ENCODE assay signal across 9 cellular contexts in the genomic region with DNA sequence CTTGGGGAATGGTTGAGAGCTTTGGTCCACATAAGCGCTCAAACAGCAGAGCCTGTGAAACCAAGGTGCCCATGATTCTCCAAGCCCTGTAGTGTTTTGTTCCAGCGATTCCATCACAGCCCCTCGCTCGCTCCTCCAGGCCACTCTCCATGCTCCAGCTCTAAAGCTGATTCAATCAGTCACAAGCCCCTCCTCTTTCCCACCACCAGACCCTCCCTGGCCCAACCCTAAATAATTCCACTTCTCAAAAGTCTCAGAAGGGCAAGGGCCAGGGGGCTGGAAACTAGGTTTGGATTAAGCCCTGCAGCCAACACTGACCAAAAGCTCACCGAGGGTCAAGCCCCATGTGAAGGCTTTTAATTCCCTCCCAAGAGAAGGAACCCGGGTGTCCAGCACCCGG. TPM values are rescaled to one million over a fixed set of nuclear protein-coding genes. Genes with fewer than 3 reads are reported as not detected.
DNase-seq lines count a peak whose midpoint lies in the region; ATAC-seq and TF ChIP-seq lines count a peak whose summit lies in the region.
"Had no signal": no experiment of that assay in that cellular context is flagged by ENCODE, and none has a peak within 500 bp of the region (broad histone marks: within the 10 kb centered on the region; RNA-seq: fewer than 3 reads in every experiment).

No MANE protein-coding gene starts in this region.

- CTCF ChIA-PET in CD8-positive, alpha-beta T cell (lab: Charles Lee): interaction anchor here (0.8 to 1.2 kb wide), 3 partner anchors 15 to 265 kb away, joined by 4 to 6 read pairs (median 5); no protein-coding TSS in a partner anchor

- H3K27ac ChIP-seq in CD8-positive, alpha-beta T cell (ENCODE audit: low read depth, low read length): no peak overlapping the region
- peak overlapping the region; percentile 40 for H3K27ac ChIP-seq in colonic mucosa
- H3K27ac ChIP-seq: ovary had no signal

- peak overlapping the region in 1 of 2 donors; percentile 53 for H3K9ac ChIP-seq in colonic mucosa (ENCODE audit: low read depth in 2 of 2, low read length in 2 of 2)

- peaks cover 33% of the 10 kb centered on the region for H3K4me1 ChIP-seq in CD8-positive, alpha-beta T cell (ENCODE audit: insufficient read depth, low read length)
- peaks cover 15% of the 10 kb centered on the region for H3K4me1 ChIP-seq in colonic mucosa

- peaks cover 29% of the 10 kb centered on the region for H3K4me1 Mint-ChIP-seq in CD8-positive, alpha-beta T cell (ENCODE audit: low read depth)
- H3K4me1 Mint-ChIP-seq in natural killer cell treated with Interleukin-12 subunit alpha and Interleukin-12 subunit beta and Interleukin-15 and Interleukin-18, amount 100 ng/mL, for 72 hours (ENCODE audit: low read depth in 2 of 2): peaks cover 21 to 24% of the 10 kb centered on the region in 2 donors

- intact Hi-C loops in CD8-positive, alpha-beta T cell (cut with DNase I, micrococcal nuclease): loop anchor here (5.0 kb wide), 3 partner anchors 72 to 618 kb away; a partner anchor contains a TSS
- intact Hi-C loops in colonic mucosa (cut with DNase I): no loop called here

- in situ Hi-C loops in KBM-7 (cut with MboI; ENCODE audit: low pct_unique_long_range_greater_than_20kb, low sequenced_read_pairs): no loop called here

- no peak for DNase-seq in CD8-positive, alpha-beta T cell
- DNase-seq in KBM-7: peak; percentile 12
- DNase-seq in colonic mucosa: no peak
- no peak for DNase-seq in natural killer cell treated with Interleukin-12 subunit alpha and Interleukin-12 subunit beta and Interleukin-15 and Interleukin-18, amount 100 ng/mL, for 72 hours (ENCODE audit: low spot score)
- no peak for DNase-seq in DMS153 treated with DMSO at 0.1 percent for 48 hours (lab: John Stamatoyannopoulos, UW; ENCODE audit: unreplicated experiment)
- DNase-seq: ovary had no signal

- H3K27me3 ChIP-seq in CD8-positive, alpha-beta T cell (ENCODE audit: insufficient read depth, low read length): no peaks in the 10 kb centered on the region
- H3K27me3 ChIP-seq in colonic mucosa: no peaks in the 10 kb centered on the region
- H3K27me3 ChIP-seq: ovary had no signal

- no peak for TF ChIP-seq CTCF in CD8-positive, alpha-beta T cell (IDR thresholded peaks at IDR 0.05)
- no peak for TF ChIP-seq CTCF in colonic mucosa (IDR thresholded peaks at IDR 0.05)

- ATAC-seq in CD8-positive, alpha-beta T cell: no peak
- ATAC-seq in natural killer cell treated with Interleukin-12 subunit alpha and Interleukin-12 subunit beta and Interleukin-15 and Interleukin-18, amount 100 ng/mL, for 72 hours: no peak
- ATAC-seq in GM18519 (IDR thresholded peaks at IDR 0.05; ENCODE audit: low FRiP score, unreplicated experiment) (no peak), HG03521 (IDR thresholded peaks at IDR 0.05; ENCODE audit: unreplicated experiment) (no peak), HG02981 (IDR thresholded peaks at IDR 0.05; ENCODE audit: unreplicated experiment) (no peak)

- H3K36me3 ChIP-seq in CD8-positive, alpha-beta T cell (ENCODE audit: insufficient read depth, low read length): peaks cover 4% of the 10 kb centered on the region
- peaks cover 3% of the 10 kb centered on the region for H3K36me3 ChIP-seq in colonic mucosa
- H3K36me3 ChIP-seq: ovary had no signal

- H3K27ac Mint-ChIP-seq in CD8-positive, alpha-beta T cell: peak overlapping the region; percentile 32
- peak overlapping the region; percentile 35 to 67 for H3K27ac Mint-ChIP-seq in natural killer cell treated with Interleukin-12 subunit alpha and Interleukin-12 subunit beta and Interleukin-15 and Interleukin-18, amount 100 ng/mL, for 72 hours

- POLR2A ChIA-PET in CD8-positive, alpha-beta T cell (lab: Charles Lee): interaction anchor here (2.5 kb wide), 1 partner anchor 17 kb away, joined by 8 read pairs; a partner anchor contains a TSS

- H3K4me3 ChIP-seq in CD8-positive, alpha-beta T cell (ENCODE audit: low read depth, low read length): no peak overlapping the region
- peak overlapping the region; percentile 66 for H3K4me3 ChIP-seq in colonic mucosa

- no peaks in the 10 kb centered on the region for H3K27me3 Mint-ChIP-seq in CD8-positive, alpha-beta T cell (ENCODE audit: low read depth)
- no peaks in the 10 kb centered on the region for H3K27me3 Mint-ChIP-seq in natural killer cell treated with Interleukin-12 subunit alpha and Interleukin-12 subunit beta and Interleukin-15 and Interleukin-18, amount 100 ng/mL, for 72 hours

- peaks cover 22% of the 10 kb centered on the region for H3K36me3 Mint-ChIP-seq in CD8-positive, alpha-beta T cell
- H3K36me3 Mint-ChIP-seq in natural killer cell treated with Interleukin-12 subunit alpha and Interleukin-12 subunit beta and Interleukin-15 and Interleukin-18, amount 100 ng/mL, for 72 hours: no peaks in the 10 kb centered on the region

- peak overlapping the region; percentile 59 for H3K4me3 Mint-ChIP-seq in CD8-positive, alpha-beta T cell
- peak overlapping the region; percentile 83 for H3K4me3 Mint-ChIP-seq in natural killer cell treated with Interleukin-12 subunit alpha and Interleukin-12 subunit beta and Interleukin-15 and Interleukin-18, amount 100 ng/mL, for 72 hours

- no peaks in the 10 kb centered on the region for H3K9me3 ChIP-seq in CD8-positive, alpha-beta T cell (ENCODE audit: low read length)
- H3K9me3 ChIP-seq in colonic mucosa: no peaks in the 10 kb centered on the region
- H3K9me3 ChIP-seq: ovary had no signal

- H3K9me3 Mint-ChIP-seq in CD8-positive, alpha-beta T cell: no peaks in the 10 kb centered on the region
- H3K9me3 Mint-ChIP-seq in natural killer cell treated with Interleukin-12 subunit alpha and Interleukin-12 subunit beta and Interleukin-15 and Interleukin-18, amount 100 ng/mL, for 72 hours: no peaks in the 10 kb centered on the region

RNA-seq across cellular contexts. Expression of a gene that starts 1.5 kb away (rescaled TPM):
- total RNA-seq in CD8-positive, alpha-beta T cell: 1 to 10 TPM; 2.6 to 3.4 TPM
- total RNA-seq in colonic mucosa: 1 to 10 TPM; 3.4 to 7.0 TPM
- total RNA-seq in natural killer cell treated with Interleukin-12 subunit alpha and Interleukin-12 subunit beta and Interleukin-15 and Interleukin-18, amount 100 ng/mL, for 72 hours: 1 to 10 TPM; 5.0 to 5.5 TPM

RNA-seq across cellular contexts. Expression of a gene that starts 4.3 kb away (rescaled TPM):
- total RNA-seq in CD8-positive, alpha-beta T cell: 1 to 10 TPM; 7.2 to 7.7 TPM
- 10 to 100 TPM; 22.4 to 37.5 TPM for total RNA-seq in colonic mucosa
- total RNA-seq in natural killer cell treated with Interleukin-12 subunit alpha and Interleukin-12 subunit beta and Interleukin-15 and Interleukin-18, amount 100 ng/mL, for 72 hours: 10 to 100 TPM; 59.0 TPM

RNA-seq across cellular contexts. Expression of a gene that starts 18.2 kb away (rescaled TPM):
- total RNA-seq in CD8-positive, alpha-beta T cell: 10 to 100 TPM; 19.3 to 19.9 TPM
- total RNA-seq in colonic mucosa: 10 to 100 TPM; 28.2 to 46.9 TPM
- 10 to 100 TPM; 18.1 to 36.3 TPM for total RNA-seq in natural killer cell treated with Interleukin-12 subunit alpha and Interleukin-12 subunit beta and Interleukin-15 and Interleukin-18, amount 100 ng/mL, for 72 hours

RNA-seq across cellular contexts. Expression of a gene that starts 35.9 kb away (rescaled TPM):
- total RNA-seq in CD8-positive, alpha-beta T cell: 100 to 1,000 TPM; 144 to 153 TPM
- total RNA-seq in colonic mucosa: 10 to 100 TPM; 53.5 to 82.6 TPM
- total RNA-seq in natural killer cell treated with Interleukin-12 subunit alpha and Interleukin-12 subunit beta and Interleukin-15 and Interleukin-18, amount 100 ng/mL, for 72 hours: 100 to 1,000 TPM in 1 of 2 donors, 10 to 100 TPM in 1; 84.1 to 147 TPM
